1 cellular context compared by ENCODE assay signal in the genomic region with DNA sequence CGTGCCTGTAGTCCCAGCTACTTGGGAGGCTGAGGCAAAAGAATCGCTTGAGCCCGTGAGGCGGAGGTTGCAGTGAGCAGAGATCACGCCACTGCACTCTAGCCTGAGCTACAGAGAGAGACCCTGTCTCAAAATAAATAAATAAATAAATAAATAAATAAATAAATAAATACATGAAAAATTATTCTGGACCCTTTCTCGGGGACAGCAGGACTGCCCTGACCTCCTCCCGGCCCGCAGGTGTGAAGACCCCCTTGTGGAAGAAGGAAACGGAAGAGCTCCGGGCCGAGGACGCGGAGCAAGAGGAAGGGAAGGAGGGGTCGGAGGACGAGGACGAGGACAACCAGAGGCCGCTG.
TF ChIP-seq lines count a peak whose summit lies in the region.

No MANE protein-coding gene starts in this region.

TF ChIP-seq in HEK293, 187 proteins besides CTCF, POLR2A, EP300 and RAD21 (continued from another document and continues in another):
- TF ChIP-seq, protein P1, sequence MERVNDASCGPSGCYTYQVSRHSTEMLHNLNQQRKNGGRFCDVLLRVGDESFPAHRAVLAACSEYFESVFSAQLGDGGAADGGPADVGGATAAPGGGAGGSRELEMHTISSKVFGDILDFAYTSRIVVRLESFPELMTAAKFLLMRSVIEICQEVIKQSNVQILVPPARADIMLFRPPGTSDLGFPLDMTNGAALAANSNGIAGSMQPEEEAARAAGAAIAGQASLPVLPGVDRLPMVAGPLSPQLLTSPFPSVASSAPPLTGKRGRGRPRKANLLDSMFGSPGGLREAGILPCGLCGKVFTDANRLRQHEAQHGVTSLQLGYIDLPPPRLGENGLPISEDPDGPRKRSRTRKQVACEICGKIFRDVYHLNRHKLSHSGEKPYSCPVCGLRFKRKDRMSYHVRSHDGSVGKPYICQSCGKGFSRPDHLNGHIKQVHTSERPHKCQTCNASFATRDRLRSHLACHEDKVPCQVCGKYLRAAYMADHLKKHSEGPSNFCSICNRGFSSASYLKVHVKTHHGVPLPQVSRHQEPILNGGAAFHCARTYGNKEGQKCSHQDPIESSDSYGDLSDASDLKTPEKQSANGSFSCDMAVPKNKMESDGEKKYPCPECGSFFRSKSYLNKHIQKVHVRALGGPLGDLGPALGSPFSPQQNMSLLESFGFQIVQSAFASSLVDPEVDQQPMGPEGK (tag by site-specific recombination; IDR thresholded peaks at IDR 0.05): no peak
- TF ChIP-seq, protein P2, sequence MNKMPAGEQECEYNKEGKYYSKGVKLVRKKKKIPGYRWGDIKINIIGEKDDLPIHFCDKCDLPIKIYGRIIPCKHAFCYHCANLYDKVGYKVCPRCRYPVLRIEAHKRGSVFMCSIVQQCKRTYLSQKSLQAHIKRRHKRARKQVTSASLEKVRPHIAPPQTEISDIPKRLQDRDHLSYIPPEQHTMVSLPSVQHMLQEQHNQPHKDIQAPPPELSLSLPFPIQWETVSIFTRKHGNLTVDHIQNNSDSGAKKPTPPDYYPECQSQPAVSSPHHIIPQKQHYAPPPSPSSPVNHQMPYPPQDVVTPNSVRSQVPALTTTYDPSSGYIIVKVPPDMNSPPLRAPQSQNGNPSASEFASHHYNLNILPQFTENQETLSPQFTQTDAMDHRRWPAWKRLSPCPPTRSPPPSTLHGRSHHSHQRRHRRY (tag by site-specific recombination; IDR thresholded peaks at IDR 0.05): no peak
- TF ChIP-seq KLF7 (tag by site-specific recombination; IDR thresholded peaks at IDR 0.05; ENCODE audit: borderline replicate concordance) (peak; percentile 51; the same call in 1 of the 2 replicates), HOXC10 (CRISPR knock-in tag; IDR thresholded peaks at IDR 0.05) (no peak), ZNF660 (tag by site-specific recombination; IDR thresholded peaks at IDR 0.05) (no peak), ZNF148 (tag by site-specific recombination; IDR thresholded peaks at IDR 0.05; ENCODE audit: borderline replicate concordance) (no peak), ZNF112 (tag by site-specific recombination; IDR thresholded peaks at IDR 0.05) (no peak), ATF2 (tag by site-specific recombination; IDR thresholded peaks at IDR 0.05; ENCODE audit: low read depth) (no peak), ZNF791 (tag by site-specific recombination; IDR thresholded peaks at IDR 0.05) (peak; percentile 73; the same call in 1 of the 2 replicates), ZNF555 (tag by site-specific recombination; conservative IDR thresholded peaks at IDR 0.05) (peak; percentile 90), ZNF16 (tag by site-specific recombination; IDR thresholded peaks at IDR 0.05; ENCODE audit: low read depth) (peak; percentile 30; the same call in 1 of the 2 replicates), ZNF202 (tag by site-specific recombination; IDR thresholded peaks at IDR 0.05; ENCODE audit: borderline replicate concordance) (peak; percentile 96), ZEB2 (tag by site-specific recombination; IDR thresholded peaks at IDR 0.05) (no peak), ZNF426 (tag by site-specific recombination; IDR thresholded peaks at IDR 0.05) (peak; percentile 98), ZNF530 (tag by site-specific recombination; IDR thresholded peaks at IDR 0.05; ENCODE audit: low read depth) (peak; percentile 88; the same call in 1 of the 2 replicates), ZNF169 (tag by site-specific recombination; IDR thresholded peaks at IDR 0.05) (no peak), ZNF292 (tag by site-specific recombination; IDR thresholded peaks at IDR 0.05; ENCODE audit: borderline replicate concordance, low read depth) (peak; percentile 97), ZNF830 (tag by site-specific recombination; IDR thresholded peaks at IDR 0.05; ENCODE audit: low read depth) (no peak), ZNF521 (tag by site-specific recombination; IDR thresholded peaks at IDR 0.05) (no peak), ZNF366 (tag by site-specific recombination; conservative IDR thresholded peaks at IDR 0.05) (peak; percentile 28; the same call in 1 of the 2 replicates), ZNF274 (IDR thresholded peaks at IDR 0.05; ENCODE audit: low read length) (no peak), ZNF274 (tag by site-specific recombination; IDR thresholded peaks at IDR 0.05; ENCODE audit: borderline replicate concordance) (peak; percentile 32; the same call in 1 of the 2 replicates), AEBP2 (tag by site-specific recombination; IDR thresholded peaks at IDR 0.05; ENCODE audit: borderline replicate concordance) (peak; percentile 82; the same call in 1 of the 2 replicates), ZNF514 (tag by site-specific recombination; IDR thresholded peaks at IDR 0.05) (peak; percentile 92), ZNF707 (tag by site-specific recombination; IDR thresholded peaks at IDR 0.05) (no peak), ZBTB21 (tag by site-specific recombination; IDR thresholded peaks at IDR 0.05) (peak; percentile 75), ZNF140 (tag by site-specific recombination; IDR thresholded peaks at IDR 0.05) (peak; percentile 92), ZNF37A (tag by site-specific recombination; IDR thresholded peaks at IDR 0.05) (no peak), ZNF24 (tag by site-specific recombination; IDR thresholded peaks at IDR 0.05) (0 out of 2 replicates have a peak, but pooled peaks have one; percentile 17), GLIS1 (tag by site-specific recombination; IDR thresholded peaks at IDR 0.05) (no peak), ZNF174 (tag by site-specific recombination; IDR thresholded peaks at IDR 0.05) (no peak), RBAK (tag by site-specific recombination; IDR thresholded peaks at IDR 0.05) (0 out of 2 replicates have a peak, but pooled peaks have one; percentile 75), ZNF391 (tag by site-specific recombination; IDR thresholded peaks at IDR 0.05; ENCODE audit: borderline replicate concordance, low read depth) (no peak), ZNF639 (tag by site-specific recombination; IDR thresholded peaks at IDR 0.05) (0 out of 2 replicates have a peak, but pooled peaks have one; percentile 65), SALL2 (tag by site-specific recombination; IDR thresholded peaks at IDR 0.05; ENCODE audit: borderline replicate concordance) (no peak), ZBTB8A (tag by site-specific recombination; IDR thresholded peaks at IDR 0.05) (peak; percentile 59; the same call in 1 of the 2 replicates), ZNF223 (tag by site-specific recombination; IDR thresholded peaks at IDR 0.05) (peak; percentile 73; the same call in 1 of the 2 replicates), ZXDB (tag by site-specific recombination; IDR thresholded peaks at IDR 0.05) (peak; percentile 51), ZNF629 (tag by site-specific recombination; IDR thresholded peaks at IDR 0.05) (peak; percentile 52; the same call in 1 of the 2 replicates), ZNF558 (tag by site-specific recombination; IDR thresholded peaks at IDR 0.05) (peak; percentile 93)
- TF ChIP-seq, protein P3, sequence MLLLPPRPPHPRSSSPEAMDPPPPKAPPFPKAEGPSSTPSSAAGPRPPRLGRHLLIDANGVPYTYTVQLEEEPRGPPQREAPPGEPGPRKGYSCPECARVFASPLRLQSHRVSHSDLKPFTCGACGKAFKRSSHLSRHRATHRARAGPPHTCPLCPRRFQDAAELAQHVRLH (tag by site-specific recombination; IDR thresholded peaks at IDR 0.05): peak; percentile 62; the same call in 1 of the 2 replicates
- TF ChIP-seq, protein P4, sequence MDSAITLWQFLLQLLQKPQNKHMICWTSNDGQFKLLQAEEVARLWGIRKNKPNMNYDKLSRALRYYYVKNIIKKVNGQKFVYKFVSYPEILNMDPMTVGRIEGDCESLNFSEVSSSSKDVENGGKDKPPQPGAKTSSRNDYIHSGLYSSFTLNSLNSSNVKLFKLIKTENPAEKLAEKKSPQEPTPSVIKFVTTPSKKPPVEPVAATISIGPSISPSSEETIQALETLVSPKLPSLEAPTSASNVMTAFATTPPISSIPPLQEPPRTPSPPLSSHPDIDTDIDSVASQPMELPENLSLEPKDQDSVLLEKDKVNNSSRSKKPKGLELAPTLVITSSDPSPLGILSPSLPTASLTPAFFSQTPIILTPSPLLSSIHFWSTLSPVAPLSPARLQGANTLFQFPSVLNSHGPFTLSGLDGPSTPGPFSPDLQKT (IDR thresholded peaks at IDR 0.05; ENCODE audit: borderline replicate concordance, low read depth, low read length): no peak
- TF ChIP-seq, protein P5, sequence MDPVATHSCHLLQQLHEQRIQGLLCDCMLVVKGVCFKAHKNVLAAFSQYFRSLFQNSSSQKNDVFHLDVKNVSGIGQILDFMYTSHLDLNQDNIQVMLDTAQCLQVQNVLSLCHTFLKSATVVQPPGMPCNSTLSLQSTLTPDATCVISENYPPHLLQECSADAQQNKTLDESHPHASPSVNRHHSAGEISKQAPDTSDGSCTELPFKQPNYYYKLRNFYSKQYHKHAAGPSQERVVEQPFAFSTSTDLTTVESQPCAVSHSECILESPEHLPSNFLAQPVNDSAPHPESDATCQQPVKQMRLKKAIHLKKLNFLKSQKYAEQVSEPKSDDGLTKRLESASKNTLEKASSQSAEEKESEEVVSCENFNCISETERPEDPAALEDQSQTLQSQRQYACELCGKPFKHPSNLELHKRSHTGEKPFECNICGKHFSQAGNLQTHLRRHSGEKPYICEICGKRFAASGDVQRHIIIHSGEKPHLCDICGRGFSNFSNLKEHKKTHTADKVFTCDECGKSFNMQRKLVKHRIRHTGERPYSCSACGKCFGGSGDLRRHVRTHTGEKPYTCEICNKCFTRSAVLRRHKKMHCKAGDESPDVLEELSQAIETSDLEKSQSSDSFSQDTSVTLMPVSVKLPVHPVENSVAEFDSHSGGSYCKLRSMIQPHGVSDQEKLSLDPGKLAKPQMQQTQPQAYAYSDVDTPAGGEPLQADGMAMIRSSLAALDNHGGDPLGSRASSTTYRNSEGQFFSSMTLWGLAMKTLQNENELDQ (tag by site-specific recombination; IDR thresholded peaks at IDR 0.05; ENCODE audit: low read depth): no peak
